14 cellular contexts compared by ENCODE assay signal in the genomic region with DNA sequence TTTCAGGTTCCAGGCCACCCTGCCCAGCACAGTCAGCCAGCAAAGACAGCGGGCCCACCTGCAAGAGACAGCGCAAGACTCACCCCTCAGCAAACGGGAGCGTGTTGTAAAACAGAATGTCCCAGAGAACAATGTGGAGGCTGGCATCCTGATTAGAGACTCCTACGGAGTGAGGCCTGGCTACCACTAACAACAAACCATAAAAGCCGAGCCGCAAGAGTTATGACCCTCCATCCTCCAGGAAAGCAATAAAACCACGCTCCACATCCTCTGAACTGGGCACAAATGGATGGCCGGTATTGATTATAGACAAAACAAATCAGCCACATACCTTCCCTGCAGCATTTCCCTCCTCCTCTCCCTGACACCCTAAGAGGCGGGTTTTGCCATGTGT.
"Had no signal": no experiment of that assay in that cellular context is flagged by ENCODE, and none has a peak within 500 bp of the region (broad histone marks: within the 10 kb centered on the region; RNA-seq: fewer than 3 reads in every experiment).

No MANE protein-coding gene starts in this region.

- H3K36me3 Mint-ChIP-seq: brain, natural killer cell, T-cell had no signal

- ATAC-seq: esophagus mucosa, natural killer cell, T-cell had no signal

- H3K9me3 Mint-ChIP-seq: natural killer cell, T-cell had no signal

- DNase-seq: activated CD4-positive, alpha-beta memory T cell treated with anti-CD3 and anti-CD28 coated beads, Interleukin-2, amount 10 ng/mL, durations not matched to agents 7 days and 5 days; activated CD8-positive, alpha-beta memory T cell treated with anti-CD3 and anti-CD28 coated beads, Interleukin-2, amount 50 U/mL, for 4 hours; central memory CD4-positive, alpha-beta T cell; colonic mucosa; left ventricle myocardium superior; mesendoderm; natural killer cell; stimulated activated CD4-positive, alpha-beta T cell treated with anti-CD3 and anti-CD28 coated beads, Interleukin-1b, Interleukin-23, amount 100 ng/mL, for 48 hours; T-cell; T-helper 9 cell; tibial artery; uterus had no signal

- H3K27ac ChIP-seq: colonic mucosa, tibial artery, uterus had no signal

- H3K36me3 ChIP-seq: colonic mucosa, tibial artery, uterus had no signal

- H3K4me3 Mint-ChIP-seq: activated CD4-positive, alpha-beta memory T cell treated with anti-CD3 and anti-CD28 coated beads, Interleukin-2, amount 10 ng/mL, durations not matched to agents 7 days and 5 days; brain; natural killer cell; T-cell had no signal

- H3K27me3 ChIP-seq: colonic mucosa, uterus had no signal

- H3K9me3 ChIP-seq: colonic mucosa, tibial artery, uterus had no signal

- H3K27ac Mint-ChIP-seq: activated CD4-positive, alpha-beta memory T cell treated with anti-CD3 and anti-CD28 coated beads, Interleukin-2, amount 10 ng/mL, durations not matched to agents 7 days and 5 days; brain; natural killer cell had no signal

- H3K4me1 ChIP-seq: colonic mucosa, tibial artery, uterus had no signal

- H3K4me3 ChIP-seq: colonic mucosa, tibial artery, uterus had no signal
